Comparison of ENCODE assay signal across 9 cellular contexts in the genomic region with DNA sequence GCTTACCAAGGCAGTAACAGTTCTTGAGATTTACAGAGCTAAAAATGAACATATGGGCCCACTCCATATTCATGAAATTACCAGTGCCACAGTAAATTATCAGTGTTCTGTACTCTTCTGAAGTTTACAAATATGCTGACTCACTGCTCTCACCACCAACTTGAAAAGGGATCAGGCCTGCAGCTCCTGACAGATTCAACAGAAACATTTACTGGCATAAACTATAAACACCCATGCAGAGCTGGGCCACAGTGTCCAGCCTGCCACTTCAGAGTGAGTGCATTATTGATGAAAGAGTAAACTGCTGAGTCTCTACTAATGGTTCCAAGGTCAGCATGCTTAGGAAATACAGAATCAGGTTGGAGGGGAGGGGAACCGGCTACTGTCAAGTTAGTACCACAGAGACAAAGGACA.
DNase-seq lines count a peak whose midpoint lies in the region; ATAC-seq and TF ChIP-seq lines count a peak whose summit lies in the region.
"Had no signal": no experiment of that assay in that cellular context is flagged by ENCODE, and none has a peak within 500 bp of the region (broad histone marks: within the 10 kb centered on the region; RNA-seq: fewer than 3 reads in every experiment).

No MANE protein-coding gene starts in this region.

- ATAC-seq in esophagus mucosa (peak; percentile 41), GM19324 (IDR thresholded peaks at IDR 0.05; ENCODE audit: low FRiP score, unreplicated experiment) (no peak), GM18517 (IDR thresholded peaks at IDR 0.05; ENCODE audit: unreplicated experiment) (no peak)

- DNase-seq in DMS53 (lab: John Stamatoyannopoulos, UW) = peak; percentile 45
- DNase-seq in OCI-M1 (lab: John Stamatoyannopoulos, UW) = peak; percentile 83
- DNase-seq in neural crest cell (ENCODE audit: low read depth, low spot score) = no peak
- DNase-seq in 8988T = no peak
- DNase-seq in glomerular visceral epithelial cell (ENCODE audit: extremely low spot score) = no peak
- DNase-seq: KBM-7 had no signal

- no peaks in the 10 kb centered on the region for H3K27me3 Mint-ChIP-seq in neural crest cell (ENCODE audit: low read depth)

- H3K9me3 Mint-ChIP-seq in neural crest cell = no peaks in the 10 kb centered on the region

- no peak overlapping the region for H3K4me3 Mint-ChIP-seq in neural crest cell

- H3K27ac Mint-ChIP-seq in neural crest cell (ENCODE audit: unreplicated experiment) = peak overlapping the region; percentile 83

- peaks cover 6% of the 10 kb centered on the region for H3K4me1 Mint-ChIP-seq in neural crest cell

- peaks cover 16% of the 10 kb centered on the region for H3K36me3 Mint-ChIP-seq in neural crest cell (ENCODE audit: low read depth)

- TF ChIP-seq CTCF in neural crest cell (conservative IDR thresholded peaks at IDR 0.05) = no peak

Comparison
In these comparisons a context has a peak if more than half of its experiments do, and no peak if none do; other contexts are left out.
1. DNase-seq: peak in DMS53 (single experiment) and OCI-M1 (single experiment); none in neural crest cell (single experiment), 8988T (single experiment) and glomerular visceral epithelial cell (single experiment).